ENCODE assay signal across 23 cellular contexts in genomic region chr13:77990973-77991372, GRCh38.
"Had no signal": no experiment of that assay in that cellular context is flagged by ENCODE, and none has a peak within 500 bp of the region (broad histone marks: within the 10 kb centered on the region; RNA-seq: fewer than 3 reads in every experiment).

No MANE protein-coding gene starts in this region.

- DNase-seq: activated gamma-delta T cell treated with Interleukin-2 at 50 U/mL for 16 hours; activated T-cell treated with anti-CD3 and anti-CD28 coated beads, Interleukin-2, amount 50 U/mL, for 1 hour; aorta; central memory CD4-positive, alpha-beta T cell; effector memory CD8-positive, alpha-beta T cell; mammary epithelial cell; natural killer cell; occipital lobe; spleen; stimulated activated CD4-positive, alpha-beta T cell treated with anti-CD3 and anti-CD28 coated beads, Interleukin-4, amount 100 ng/mL, for 1 hour; stimulated activated naive CD4-positive, alpha-beta T cell; upper lobe of right lung had no signal

- H3K9me3 ChIP-seq: upper lobe of right lung had no signal

- H3K36me3 Mint-ChIP-seq: activated naive CD4-positive, alpha-beta T cell treated with anti-CD3 and anti-CD28 coated beads, Interleukin-2, amount 50 U/mL, for 24 hours; brain; mesothelial cell of epicardium; natural killer cell had no signal

- H3K36me3 ChIP-seq: gastroesophageal sphincter, spleen, upper lobe of right lung had no signal

- H3K27me3 ChIP-seq: dorsolateral prefrontal cortex, gastroesophageal sphincter, upper lobe of right lung had no signal

- H3K27ac ChIP-seq: gastroesophageal sphincter, spleen, upper lobe of right lung had no signal

- H3K4me3 ChIP-seq: dorsolateral prefrontal cortex, gastroesophageal sphincter, spleen, upper lobe of right lung had no signal

- H3K4me1 Mint-ChIP-seq: activated naive CD4-positive, alpha-beta T cell treated with anti-CD3 and anti-CD28 coated beads, Interleukin-2, amount 50 U/mL, for 24 hours; natural killer cell had no signal

- ATAC-seq: effector memory CD8-positive, alpha-beta T cell; esophagus mucosa; gastroesophageal sphincter; left lobe of liver; natural killer cell; SK-N-SH treated with all-trans-retinoic acid at 6 μM for 48 hours; upper lobe of right lung had no signal

- FAIRE-seq: colon, endothelial cell of umbilical vein, keratinocyte had no signal

- H3K4me3 Mint-ChIP-seq: activated naive CD4-positive, alpha-beta T cell treated with anti-CD3 and anti-CD28 coated beads, Interleukin-2, amount 50 U/mL, for 24 hours; brain; effector memory CD8-positive, alpha-beta T cell; mesothelial cell of epicardium; natural killer cell had no signal

- H3K27ac Mint-ChIP-seq: activated naive CD4-positive, alpha-beta T cell treated with anti-CD3 and anti-CD28 coated beads, Interleukin-2, amount 50 U/mL, for 24 hours; effector memory CD8-positive, alpha-beta T cell; mesothelial cell of epicardium; natural killer cell had no signal

- H3K4me1 ChIP-seq: gastroesophageal sphincter, spleen, upper lobe of right lung had no signal

- H3K9me3 Mint-ChIP-seq: activated naive CD4-positive, alpha-beta T cell treated with anti-CD3 and anti-CD28 coated beads, Interleukin-2, amount 50 U/mL, for 24 hours; effector memory CD8-positive, alpha-beta T cell; mesothelial cell of epicardium; natural killer cell had no signal
